In genomic region chr2:10057231-10058107, GRCh38 we compare ENCODE assay signal across 1 cellular context.
TF ChIP-seq lines count a peak whose summit lies in the region.

No MANE protein-coding gene starts in this region.

TF ChIP-seq in HepG2, 621 proteins besides CTCF, POLR2A, EP300 and RAD21 (continued from another document and continues in another):
- TF ChIP-seq ZNF275 (CRISPR knock-in tag; IDR thresholded peaks at IDR 0.05; ENCODE audit: borderline replicate concordance): no peak
- TF ChIP-seq ZNF260 (CRISPR knock-in tag; IDR thresholded peaks at IDR 0.05; ENCODE audit: borderline replicate concordance, low read depth): no peak
- no peak for TF ChIP-seq SKIL (CRISPR knock-in tag; IDR thresholded peaks at IDR 0.05; ENCODE audit: borderline replicate concordance)
- no peak for TF ChIP-seq MTERF4 (CRISPR knock-in tag; IDR thresholded peaks at IDR 0.05)
- TF ChIP-seq HMGXB4 (CRISPR knock-in tag; IDR thresholded peaks at IDR 0.05; ENCODE audit: borderline replicate concordance in 1 of 2, low read depth in 1 of 2): no peak
- TF ChIP-seq ZNF569 (CRISPR knock-in tag; IDR thresholded peaks at IDR 0.05; ENCODE audit: borderline replicate concordance): no peak
- TF ChIP-seq E2F1 (CRISPR knock-in tag; IDR thresholded peaks at IDR 0.05): no peak
- TF ChIP-seq ZNF234 (CRISPR knock-in tag; conservative IDR thresholded peaks at IDR 0.05): no peak
- TF ChIP-seq CERS6 (CRISPR knock-in tag; IDR thresholded peaks at IDR 0.05): no peak
- TF ChIP-seq KLF12 (CRISPR knock-in tag; IDR thresholded peaks at IDR 0.05; ENCODE audit: borderline replicate concordance): peak; percentile 69; the same call in 1 of the 2 replicates
- TF ChIP-seq KDM5B (CRISPR knock-in tag; IDR thresholded peaks at IDR 0.05; ENCODE audit: borderline replicate concordance): peak; percentile 65; the same call in 1 of the 2 replicates
- peak; percentile 71 for TF ChIP-seq TEF (CRISPR knock-in tag; IDR thresholded peaks at IDR 0.05)
- peak; percentile 33; the same call in 1 of the 2 replicates for TF ChIP-seq GABPB1 (CRISPR knock-in tag; IDR thresholded peaks at IDR 0.05)
- no peak for TF ChIP-seq TBX3 (IDR thresholded peaks at IDR 0.05; ENCODE audit: borderline replicate concordance)
- no peak for TF ChIP-seq ZNF646 (CRISPR knock-in tag; IDR thresholded peaks at IDR 0.05)
- TF ChIP-seq THAP9 (CRISPR knock-in tag; IDR thresholded peaks at IDR 0.05; ENCODE audit: borderline replicate concordance): no peak
- TF ChIP-seq TARDBP (CRISPR knock-in tag; IDR thresholded peaks at IDR 0.05): no peak
- no peak for TF ChIP-seq ARID2 (CRISPR knock-in tag; IDR thresholded peaks at IDR 0.05; ENCODE audit: borderline replicate concordance)
- TF ChIP-seq GATA4 (IDR thresholded peaks at IDR 0.05; ENCODE audit: borderline replicate concordance, low read depth): no peak
- TF ChIP-seq CSRNP1 (CRISPR knock-in tag; IDR thresholded peaks at IDR 0.05): no peak
- no peak for TF ChIP-seq PHB2 (IDR thresholded peaks at IDR 0.05; ENCODE audit: partially characterized antibody)
- no peak for TF ChIP-seq ZNF704 (CRISPR knock-in tag; IDR thresholded peaks at IDR 0.05; ENCODE audit: borderline replicate concordance)
- no peak for TF ChIP-seq FUBP1 (CRISPR knock-in tag; IDR thresholded peaks at IDR 0.05; ENCODE audit: borderline replicate concordance)
- no peak for TF ChIP-seq ZNF3 (CRISPR knock-in tag; IDR thresholded peaks at IDR 0.05)
- no peak for TF ChIP-seq SMAD1 (CRISPR knock-in tag; IDR thresholded peaks at IDR 0.05; ENCODE audit: borderline replicate concordance, low read depth)
- TF ChIP-seq PLRG1 (conservative IDR thresholded peaks at IDR 0.05): no peak
